1 cellular context compared by ENCODE assay signal in genomic region chr17:489758-490329, GRCh38.
TF ChIP-seq lines count a peak whose summit lies in the region.

No MANE protein-coding gene starts in this region.

TF ChIP-seq in GM12878, 131 proteins besides CTCF, POLR2A, EP300 and RAD21 (continued from another document):
- TF ChIP-seq, protein P1, sequence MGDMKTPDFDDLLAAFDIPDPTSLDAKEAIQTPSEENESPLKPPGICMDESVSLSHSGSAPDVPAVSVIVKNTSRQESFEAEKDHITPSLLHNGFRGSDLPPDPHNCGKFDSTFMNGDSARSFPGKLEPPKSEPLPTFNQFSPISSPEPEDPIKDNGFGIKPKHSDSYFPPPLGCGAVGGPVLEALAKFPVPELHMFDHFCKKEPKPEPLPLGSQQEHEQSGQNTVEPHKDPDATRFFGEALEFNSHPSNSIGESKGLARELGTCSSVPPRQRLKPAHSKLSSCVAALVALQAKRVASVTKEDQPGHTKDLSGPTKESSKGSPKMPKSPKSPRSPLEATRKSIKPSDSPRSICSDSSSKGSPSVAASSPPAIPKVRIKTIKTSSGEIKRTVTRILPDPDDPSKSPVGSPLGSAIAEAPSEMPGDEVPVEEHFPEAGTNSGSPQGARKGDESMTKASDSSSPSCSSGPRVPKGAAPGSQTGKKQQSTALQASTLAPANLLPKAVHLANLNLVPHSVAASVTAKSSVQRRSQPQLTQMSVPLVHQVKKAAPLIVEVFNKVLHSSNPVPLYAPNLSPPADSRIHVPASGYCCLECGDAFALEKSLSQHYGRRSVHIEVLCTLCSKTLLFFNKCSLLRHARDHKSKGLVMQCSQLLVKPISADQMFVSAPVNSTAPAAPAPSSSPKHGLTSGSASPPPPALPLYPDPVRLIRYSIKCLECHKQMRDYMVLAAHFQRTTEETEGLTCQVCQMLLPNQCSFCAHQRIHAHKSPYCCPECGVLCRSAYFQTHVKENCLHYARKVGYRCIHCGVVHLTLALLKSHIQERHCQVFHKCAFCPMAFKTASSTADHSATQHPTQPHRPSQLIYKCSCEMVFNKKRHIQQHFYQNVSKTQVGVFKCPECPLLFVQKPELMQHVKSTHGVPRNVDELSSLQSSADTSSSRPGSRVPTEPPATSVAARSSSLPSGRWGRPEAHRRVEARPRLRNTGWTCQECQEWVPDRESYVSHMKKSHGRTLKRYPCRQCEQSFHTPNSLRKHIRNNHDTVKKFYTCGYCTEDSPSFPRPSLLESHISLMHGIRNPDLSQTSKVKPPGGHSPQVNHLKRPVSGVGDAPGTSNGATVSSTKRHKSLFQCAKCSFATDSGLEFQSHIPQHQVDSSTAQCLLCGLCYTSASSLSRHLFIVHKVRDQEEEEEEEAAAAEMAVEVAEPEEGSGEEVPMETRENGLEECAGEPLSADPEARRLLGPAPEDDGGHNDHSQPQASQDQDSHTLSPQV (IDR thresholded peaks at IDR 0.05), result no peak
- TF ChIP-seq TCF12 (IDR thresholded peaks at IDR 0.05; ENCODE audit: low read depth, low read length) (peak; percentile 33; the same call in 1 of the 2 replicates), KDM1A (IDR thresholded peaks at IDR 0.05; ENCODE audit: borderline replicate concordance) (no peak), IKZF2 (IDR thresholded peaks at IDR 0.05) (peak; percentile 62 to 73), TCF7 (IDR thresholded peaks at IDR 0.05; ENCODE audit: borderline replicate concordance) (no peak), MYB (IDR thresholded peaks at IDR 0.05; ENCODE audit: borderline replicate concordance, low read depth, low read length) (no peak)
- TF ChIP-seq, protein P2, sequence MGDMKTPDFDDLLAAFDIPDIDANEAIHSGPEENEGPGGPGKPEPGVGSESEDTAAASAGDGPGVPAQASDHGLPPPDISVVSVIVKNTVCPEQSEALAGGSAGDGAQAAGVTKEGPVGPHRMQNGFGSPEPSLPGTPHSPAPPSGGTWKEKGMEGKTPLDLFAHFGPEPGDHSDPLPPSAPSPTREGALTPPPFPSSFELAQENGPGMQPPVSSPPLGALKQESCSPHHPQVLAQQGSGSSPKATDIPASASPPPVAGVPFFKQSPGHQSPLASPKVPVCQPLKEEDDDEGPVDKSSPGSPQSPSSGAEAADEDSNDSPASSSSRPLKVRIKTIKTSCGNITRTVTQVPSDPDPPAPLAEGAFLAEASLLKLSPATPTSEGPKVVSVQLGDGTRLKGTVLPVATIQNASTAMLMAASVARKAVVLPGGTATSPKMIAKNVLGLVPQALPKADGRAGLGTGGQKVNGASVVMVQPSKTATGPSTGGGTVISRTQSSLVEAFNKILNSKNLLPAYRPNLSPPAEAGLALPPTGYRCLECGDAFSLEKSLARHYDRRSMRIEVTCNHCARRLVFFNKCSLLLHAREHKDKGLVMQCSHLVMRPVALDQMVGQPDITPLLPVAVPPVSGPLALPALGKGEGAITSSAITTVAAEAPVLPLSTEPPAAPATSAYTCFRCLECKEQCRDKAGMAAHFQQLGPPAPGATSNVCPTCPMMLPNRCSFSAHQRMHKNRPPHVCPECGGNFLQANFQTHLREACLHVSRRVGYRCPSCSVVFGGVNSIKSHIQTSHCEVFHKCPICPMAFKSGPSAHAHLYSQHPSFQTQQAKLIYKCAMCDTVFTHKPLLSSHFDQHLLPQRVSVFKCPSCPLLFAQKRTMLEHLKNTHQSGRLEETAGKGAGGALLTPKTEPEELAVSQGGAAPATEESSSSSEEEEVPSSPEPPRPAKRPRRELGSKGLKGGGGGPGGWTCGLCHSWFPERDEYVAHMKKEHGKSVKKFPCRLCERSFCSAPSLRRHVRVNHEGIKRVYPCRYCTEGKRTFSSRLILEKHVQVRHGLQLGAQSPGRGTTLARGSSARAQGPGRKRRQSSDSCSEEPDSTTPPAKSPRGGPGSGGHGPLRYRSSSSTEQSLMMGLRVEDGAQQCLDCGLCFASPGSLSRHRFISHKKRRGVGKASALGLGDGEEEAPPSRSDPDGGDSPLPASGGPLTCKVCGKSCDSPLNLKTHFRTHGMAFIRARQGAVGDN (IDR thresholded peaks at IDR 0.05), result 0 out of 2 replicates have a peak, but pooled peaks have one; percentile 2
TF ChIP-seq in GM12878: peak in this region for 7.
